In the genomic region with DNA sequence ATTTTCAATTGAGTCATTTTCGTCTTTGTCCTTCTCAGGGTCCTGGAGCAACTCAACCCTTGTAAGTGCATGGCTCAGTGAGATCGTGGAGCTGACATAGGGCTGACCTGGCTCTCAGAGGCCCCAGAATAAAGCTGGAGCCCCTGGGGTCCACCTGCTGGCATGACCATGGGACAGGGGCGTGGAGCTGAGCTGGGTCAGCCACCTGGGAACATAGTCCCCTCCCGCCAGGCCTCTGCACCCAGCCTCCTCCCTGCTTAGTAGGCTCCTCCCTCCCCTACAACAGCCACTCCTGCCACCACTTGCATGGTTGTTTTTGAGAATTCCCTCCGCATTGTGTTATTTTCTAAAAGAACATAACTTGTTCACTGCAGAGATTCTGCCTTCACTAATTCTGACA, we compare ENCODE assay signal across 26 cellular contexts. TPM values are rescaled to one million over a fixed set of nuclear protein-coding genes. Genes with fewer than 3 reads are reported as not detected.
DNase-seq lines count a peak whose midpoint lies in the region; ATAC-seq, FAIRE-seq and TF ChIP-seq lines count a peak whose summit lies in the region.
"Had no signal": no experiment of that assay in that cellular context is flagged by ENCODE, and none has a peak within 500 bp of the region (broad histone marks: within the 10 kb centered on the region; RNA-seq: fewer than 3 reads in every experiment).

No MANE protein-coding gene starts in this region.

- H4K5ac ChIP-seq in H1 (ENCODE audit: insufficient read length, low read depth, low read length): no peak overlapping the region

- peak overlapping the region in 1 of 2 experiments; percentile 94; a peak in 2 of 4 replicates for H3K4me2 ChIP-seq in H1 (ENCODE audit: insufficient read depth in 1 of 2, low read depth in 2 of 2, low read length in 2 of 2)

- TF ChIP-seq POLR2A in H1 (IDR thresholded peaks at IDR 0.05; ENCODE audit: control extremely low read depth in 1 of 2, low read depth in 2 of 2, low read length in 2 of 2): no peak

- no peak overlapping the region for H2BK20ac ChIP-seq in H1 (ENCODE audit: low read length)

- no peak for TF ChIP-seq RAD21 in H1 (IDR thresholded peaks at IDR 0.05 in 1 of 2, conservative IDR thresholded peaks at IDR 0.05 in 1 of 2; ENCODE audit: low read depth in 2 of 2, low read length in 2 of 2)

- H3K56ac ChIP-seq in H1 (replicated peaks; ENCODE audit: insufficient read length, low read depth, low read length): no peak overlapping the region

- H3K4me3 Mint-ChIP-seq in type B pancreatic cell: peak overlapping the region; percentile 7
- H3K4me3 Mint-ChIP-seq: activated CD8-positive, alpha-beta T cell treated with anti-CD3 and anti-CD28 coated beads, Interleukin-2, amount 10 ng/mL, durations not matched to agents 7 days and 5 days had no signal

- BruUV-seq in Panc1 (replicated peaks; lab: Mats Ljungman, UMichigan): no TSS peak

- no peaks in the 10 kb centered on the region for H3K27me3 ChIP-seq in Panc1 (ENCODE audit: control insufficient read depth, insufficient read depth, low read length)
- H3K27me3 ChIP-seq in H1 (replicated peaks in 1 of 4; ENCODE audit: control insufficient read depth in 3 of 4, extremely low read depth in 1 of 4, insufficient read depth in 3 of 4, low read length in 3 of 4): peaks cover 24 to 72% (median 63%) of the 10 kb centered on the region in 4 experiments

- ATAC-seq in Panc1 (no peak), GM18502 (IDR thresholded peaks at IDR 0.05; ENCODE audit: poor library complexity, unreplicated experiment) (no peak)
- ATAC-seq: activated CD4-positive, CD25-positive, alpha-beta regulatory T cell treated with anti-CD3 and anti-CD28 coated beads, Interleukin-2, amount 50 U/mL, for 24 hours; activated CD8-positive, alpha-beta T cell treated with anti-CD3 and anti-CD28 coated beads, Interleukin-2, amount 10 ng/mL, durations not matched to agents 7 days and 5 days; HCT116; T-cell had no signal

- H4K91ac ChIP-seq in H1 (replicated peaks; ENCODE audit: insufficient read length, low read length): no peak overlapping the region

- H4K8ac ChIP-seq in H1 (ENCODE audit: extremely low read depth, insufficient read depth, low read length): no peak overlapping the region

- no peak overlapping the region for H3K4me3 ChIP-seq in Panc1 (ENCODE audit: low read depth in 2 of 2, low read length in 2 of 2)
- H3K4me3 ChIP-seq in H1 (ENCODE audit: extremely low read depth in 1 of 4, insufficient read depth in 2 of 4, low read depth in 3 of 4, low read length in 4 of 4): no peak overlapping the region
- H3K4me3 ChIP-seq: SJCRH30, stomach, tibial artery had no signal

- no peaks in the 10 kb centered on the region for H3K79me1 ChIP-seq in H1 (ENCODE audit: low read depth, low read length)

- peaks cover 82% of the 10 kb centered on the region for H3K27me3 Mint-ChIP-seq in type B pancreatic cell

- no peak overlapping the region for H3K18ac ChIP-seq in H1 (ENCODE audit: extremely low read depth, low read length)

- in situ Hi-C loops in Panc1 (cut with HindIII; ENCODE audit: low pct_unique_long_range_greater_than_20kb, low sequenced_read_pairs): loop anchor here (25.0 kb wide), 1 partner anchor 158 kb away; no protein-coding TSS in a partner anchor

- FAIRE-seq in H1 (lab: Jason Lieb, UNC): no peak
- FAIRE-seq: A204.1, GM12891, kidney, RCC 7860 had no signal

- H3K36me3 Mint-ChIP-seq in type B pancreatic cell: no peaks in the 10 kb centered on the region
- H3K36me3 Mint-ChIP-seq: T-cell had no signal

- no peak for TF ChIP-seq CTCF in Panc1 (IDR thresholded peaks at IDR 0.05)
- TF ChIP-seq CTCF in H1 (IDR thresholded peaks at IDR 0.05; ENCODE audit: control extremely low read depth in 1 of 3, insufficient read depth in 1 of 3, low read depth in 1 of 3, low read length in 3 of 3): no peak
- no peak for TF ChIP-seq CTCF in type B pancreatic cell (conservative IDR thresholded peaks at IDR 0.05)

- CTCF ChIA-PET in Panc1 (lab: Charles Lee): no interaction called here
- CTCF ChIA-PET in H1 (lab: Charles Lee; ENCODE audit: partially characterized antibody): interaction anchor here (0.6 to 5.5 kb wide), 6 partner anchors 10 to 156 kb away, joined by 3 to 50 read pairs (median 5); no protein-coding TSS in a partner anchor

- H3K9me3 ChIP-seq in Panc1 (ENCODE audit: control insufficient read depth, insufficient read depth, low read depth, low read length) (no peaks in the 10 kb centered on the region), H1 (ENCODE audit: insufficient read depth in 2 of 2, low read depth in 1 of 2, low read length in 1 of 2) (no peaks in the 10 kb centered on the region)
- H3K9me3 ChIP-seq: SJCRH30, stomach, tibial artery had no signal

- H2AFZ ChIP-seq in H1 (ENCODE audit: low read length): no peak overlapping the region

- peaks cover 38% of the 10 kb centered on the region for H3K4me1 Mint-ChIP-seq in type B pancreatic cell (ENCODE audit: unreplicated experiment)

- H3K9ac ChIP-seq in H1 (replicated peaks in 1 of 4; ENCODE audit: extremely low read depth in 1 of 4, low read depth in 3 of 4, low read length in 3 of 4): no peak overlapping the region

- H3K36me3 ChIP-seq in Panc1 (ENCODE audit: control insufficient read depth, insufficient read depth, low read length): no peaks in the 10 kb centered on the region; the same call in 1 of the 2 replicates
- H3K36me3 ChIP-seq in H1 (ENCODE audit: control insufficient read depth in 2 of 4, insufficient read depth in 4 of 4, low read length in 3 of 4): no peaks in the 10 kb centered on the region
- H3K36me3 ChIP-seq: SJCRH30, stomach, tibial artery had no signal

- H3K9me3 Mint-ChIP-seq in type B pancreatic cell: no peaks in the 10 kb centered on the region
- H3K9me3 Mint-ChIP-seq: neural crest cell, T-cell had no signal

- DNase-seq in activated effector memory CD4-positive, alpha-beta T cell treated with anti-CD3 and anti-CD28 coated beads, Interleukin-2, amount 50 U/mL, for 16 hours: peak; percentile 41
- DNase-seq in activated effector memory CD4-positive, alpha-beta T cell treated with Interleukin-2 at 50 U/mL for 16 hours: no peak
- no peak for DNase-seq in Panc1 (ENCODE audit: low read depth, low spot score)
- DNase-seq in H1 (ENCODE audit: low read depth in 1 of 2, low spot score in 2 of 2): no peak
- no peak for DNase-seq in type B pancreatic cell (ENCODE audit: extremely low spot score, unreplicated experiment)
- DNase-seq in GM03348 (ENCODE audit: low spot score): no peak
- DNase-seq in NCI-H1694 treated with DMSO at 0.1 percent for 48 hours (lab: John Stamatoyannopoulos, UW): no peak
- DNase-seq: activated CD8-positive, alpha-beta T cell treated with anti-CD3 and anti-CD28 coated beads, Interleukin-2, amount 10 ng/mL, durations not matched to agents 7 days and 5 days; activated naive CD4-positive, alpha-beta T cell; AML-193; amygdala; COR-L47; kidney; NCI-H1092 treated with DMSO at 0.1 percent for 48 hours; NK-92 treated with Interleukin-12 subunit alpha and Interleukin-12 subunit beta, amount 100 ng/mL, for 24 hours; SJCRH30; stomach; T-cell had no signal

- no peak overlapping the region for H2BK5ac ChIP-seq in H1 (ENCODE audit: low read depth, low read length)

- no peak overlapping the region for H2BK120ac ChIP-seq in H1 (replicated peaks; ENCODE audit: low read depth, low read length)

- TF ChIP-seq EP300 in H1 (IDR thresholded peaks at IDR 0.05; ENCODE audit: borderline replicate concordance in 1 of 2, low read depth in 2 of 2, low read length in 2 of 2): no peak

- peaks cover 14% of the 10 kb centered on the region for H3K23me2 ChIP-seq in H1 (ENCODE audit: low read depth, low read length)

- POLR2A ChIA-PET in Panc1 (lab: Charles Lee): no interaction called here
- POLR2A ChIA-PET in H1 (lab: Charles Lee; ENCODE audit: partially characterized antibody): interaction anchor here (0.7 to 1.7 kb wide), 3 partner anchors 8 to 72 kb away, joined by 4 to 7 read pairs (median 5); no protein-coding TSS in a partner anchor

- intact Hi-C loops in Panc1 (cut with micrococcal nuclease; ENCODE audit: unreplicated experiment): no loop called here

- H3K27ac Mint-ChIP-seq in type B pancreatic cell: peak overlapping the region; percentile 34
- H3K27ac Mint-ChIP-seq: activated CD8-positive, alpha-beta T cell treated with anti-CD3 and anti-CD28 coated beads, Interleukin-2, amount 10 ng/mL, durations not matched to agents 7 days and 5 days; T-cell had no signal

- H3K27ac ChIP-seq in Panc1 (ENCODE audit: low read length) (peak overlapping the region; percentile 95), H1 (ENCODE audit: low read depth, low read length) (no peak overlapping the region)
- H3K27ac ChIP-seq: SJCRH30 had no signal

- H3K79me2 ChIP-seq in H1 (ENCODE audit: control insufficient read depth in 1 of 2, insufficient read depth in 2 of 2, low read length in 2 of 2): peaks cover 0 to 9% of the 10 kb centered on the region in 2 experiments; a peak in 2 of 4 replicates

- 0 out of 2 replicates have a peak overlapping the region, but pooled peaks have one; percentile 19 for H2AK5ac ChIP-seq in H1 (ENCODE audit: low read depth, low read length)

- 67% methylated on average over 3 of the region's 5 CpGs; no CpG with 5 or more reads in 1 of the 2 experiments for WGBS in H1 (ENCODE audit: extremely low coverage in 1 of 2, insufficient coverage in 1 of 2, insufficient read length in 1 of 2, insufficient replicate concordance in 2 of 2, low coverage in 1 of 2, low lambda C conversion rate in 2 of 2, missing lambda C conversion rate in 1 of 2), 2 experiments

- H3K23ac ChIP-seq in H1 (ENCODE audit: insufficient read length): no peak overlapping the region

- no peak overlapping the region for H2BK12ac ChIP-seq in H1 (ENCODE audit: low read depth, low read length)

- H3K4me1 ChIP-seq in Panc1 (ENCODE audit: control insufficient read depth, insufficient read depth, low read length): peaks cover 36% of the 10 kb centered on the region
- peaks cover 5 to 28% (median 22%) of the 10 kb centered on the region in 4 experiments for H3K4me1 ChIP-seq in H1 (replicated peaks in 1 of 4; ENCODE audit: control insufficient read depth in 3 of 4, insufficient read depth in 4 of 4, low read length in 3 of 4)
- H3K4me1 ChIP-seq: SJCRH30 had no signal

- no peak overlapping the region for H2BK15ac ChIP-seq in H1 (ENCODE audit: low read length)

- H3K14ac ChIP-seq in H1 (ENCODE audit: insufficient read length): no peak overlapping the region

- H3K4ac ChIP-seq in H1 (replicated peaks; ENCODE audit: insufficient read length, low read depth, low read length): no peak overlapping the region

- peaks cover 5 to 8% of the 10 kb centered on the region in 2 experiments for H4K20me1 ChIP-seq in H1 (replicated peaks in 1 of 2; ENCODE audit: control insufficient read depth in 1 of 2, insufficient read depth in 2 of 2, low read length in 2 of 2)

RNA-seq across cellular contexts. Expression of gene RIPK4, which starts 3.1 kb away (rescaled TPM):
- total RNA-seq in Panc1 (2021; ENCODE audit: unreplicated experiment) (67.4 TPM), type B pancreatic cell (ENCODE audit: low replicate concordance) (13.7 and 30.3 TPM in 2 replicates)
- 76.4 TPM for polyA plus RNA-seq in Panc1 (2012; ENCODE audit: insufficient read length)
- 4.5 and 5.6 TPM in 2 replicates for total RNA-seq in H1 (2021; fragmentation: NEBNext Ultra II Directional; extraction: Animal tissue kit (Norgen Biotek cat#: 25700))
- 2.7 and 4.5 TPM in 2 replicates for polyA plus RNA-seq in H1 (2011; rRNA removed)
- polyA plus RNA-seq in H1 (2011; cell fraction: cytosol; rRNA removed): 2.8 TPM
- 4.9 TPM for polyA plus RNA-seq in H1 (2011; cell fraction: nucleus; rRNA removed)
- 2.6 to 5.4 TPM (median 5.1 TPM) in 4 replicates for polyA plus RNA-seq in H1 (2012, experiment 1 of 2)
- polyA plus RNA-seq in H1 (2012, experiment 2 of 2): 4.1 TPM
- polyA plus RNA-seq in H1 (2013, experiment 1 of 2): 1.8 TPM
- 1.7 TPM for polyA plus RNA-seq in H1 (2013, experiment 2 of 2)
- 2.7 and 3.5 TPM in 2 replicates for polyA minus RNA-seq in H1 (2011; rRNA and poly(A)+ RNA removed)
- 3.4 TPM for polyA minus RNA-seq in H1 (2011; cell fraction: cytosol; rRNA and poly(A)+ RNA removed)
- 3.7 TPM for polyA minus RNA-seq in H1 (2011; cell fraction: nucleus; rRNA and poly(A)+ RNA removed)
- total RNA-seq: activated CD8-positive, alpha-beta T cell treated with anti-CD3 and anti-CD28 coated beads, Interleukin-2, amount 10 ng/mL, durations not matched to agents 7 days and 5 days; neural crest cell; SJCRH30 had no signal
